ENCODE assay signal across 8 cellular contexts in genomic region chr1:246647113-246647512, GRCh38.
DNase-seq lines count a peak whose midpoint lies in the region; ATAC-seq lines count a peak whose summit lies in the region.

No MANE protein-coding gene starts in this region.

- no peak overlapping the region for H3K27ac Mint-ChIP-seq in activated CD4-positive, alpha-beta T cell treated with anti-CD3 and anti-CD28 coated beads for 36 hours

- no peaks in the 10 kb centered on the region for H3K9me3 ChIP-seq in MG63

- peaks cover 2% of the 10 kb centered on the region for H3K9me3 Mint-ChIP-seq in activated CD4-positive, alpha-beta T cell treated with anti-CD3 and anti-CD28 coated beads for 36 hours (ENCODE audit: low read depth)

- peaks cover 2% of the 10 kb centered on the region for H3K4me1 Mint-ChIP-seq in activated CD4-positive, alpha-beta T cell treated with anti-CD3 and anti-CD28 coated beads for 36 hours

- CTCF ChIA-PET in activated CD4-positive, alpha-beta T cell treated with anti-CD3 and anti-CD28 coated beads for 36 hours (lab: Charles Lee): interaction anchor here (1.5 kb wide), 1 partner anchor 149 kb away, joined by 5 read pairs; no protein-coding TSS in a partner anchor

- H3K27me3 Mint-ChIP-seq in activated CD4-positive, alpha-beta T cell treated with anti-CD3 and anti-CD28 coated beads for 36 hours: no peaks in the 10 kb centered on the region

- POLR2A ChIA-PET in activated CD4-positive, alpha-beta T cell treated with anti-CD3 and anti-CD28 coated beads for 36 hours (lab: Charles Lee): no interaction called here

- DNase-seq in 8988T (peak; percentile 32), NCI-H1436 (lab: John Stamatoyannopoulos, UW) (peak; percentile 71), dermis blood vessel endothelial cell (peak; percentile 32), medulla oblongata (ENCODE audit: extremely low spot score) (peak; percentile 81), MG63 (no peak)
- no peak for DNase-seq in activated CD4-positive, alpha-beta T cell treated with anti-CD3 and anti-CD28 coated beads for 36 hours

- H3K27me3 ChIP-seq in MG63: no peaks in the 10 kb centered on the region

- ATAC-seq in activated CD4-positive, alpha-beta T cell treated with anti-CD3 and anti-CD28 coated beads for 36 hours: no peak
- no peak for ATAC-seq in HG02884 (IDR thresholded peaks at IDR 0.05; ENCODE audit: unreplicated experiment)
- ATAC-seq in HG03521 (IDR thresholded peaks at IDR 0.05; ENCODE audit: unreplicated experiment): no peak

- peaks cover 10% of the 10 kb centered on the region for H3K36me3 ChIP-seq in MG63

- intact Hi-C loops in activated CD4-positive, alpha-beta T cell treated with anti-CD3 and anti-CD28 coated beads for 36 hours (cut with DNase I, micrococcal nuclease): loop anchor here in 1 of 2 experiments (10.0 kb wide), 1 partner anchor 82 kb away; the partner anchor contains the start of genes CNST and TFB2M

- H3K36me3 Mint-ChIP-seq in activated CD4-positive, alpha-beta T cell treated with anti-CD3 and anti-CD28 coated beads for 36 hours (ENCODE audit: low read depth): peaks cover 33% of the 10 kb centered on the region

- no peak overlapping the region for H3K4me3 ChIP-seq in MG63

- H3K4me3 Mint-ChIP-seq in activated CD4-positive, alpha-beta T cell treated with anti-CD3 and anti-CD28 coated beads for 36 hours: no peak overlapping the region

Comparison
In these comparisons a context has a peak if more than half of its experiments do, and no peak if none do; other contexts are left out.
1. DNase-seq: peak in 8988T (single experiment), NCI-H1436 (single experiment), dermis blood vessel endothelial cell (single experiment) and medulla oblongata (single experiment); none in MG63 (single experiment) and activated CD4-positive, alpha-beta T cell treated with anti-CD3 and anti-CD28 coated beads for 36 hours (single experiment).